Comparison of ENCODE assay signal across 8 cellular contexts in genomic region chr1:192807968-192808587, GRCh38. TPM values are rescaled to one million over a fixed set of nuclear protein-coding genes. Genes with fewer than 3 reads are reported as not detected.
DNase-seq lines count a peak whose midpoint lies in the region; ATAC-seq and TF ChIP-seq lines count a peak whose summit lies in the region.

No MANE protein-coding gene starts in this region.

- POLR2A ChIA-PET in activated CD4-positive, alpha-beta T cell treated with anti-CD3 and anti-CD28 coated beads, Interleukin-2, amount 10 ng/mL, durations not matched to agents 7 days and 5 days (lab: Charles Lee) = no interaction called here

- H3K36me3 Mint-ChIP-seq in activated CD4-positive, alpha-beta T cell treated with anti-CD3 and anti-CD28 coated beads, Interleukin-2, amount 10 ng/mL, durations not matched to agents 7 days and 5 days (ENCODE audit: low read depth) = no peaks in the 10 kb centered on the region

- DNase-seq in AG08395 (ENCODE audit: low spot score) (peak; percentile 21), HAP-1 (ENCODE audit: low spot score in 2 of 2) (no peak), foreskin keratinocyte (peak in 1 of 2 donors; percentile 59), pons (ENCODE audit: low spot score) (peak; percentile 51), DMS114 treated with DMSO at 0.1 percent for 48 hours (lab: John Stamatoyannopoulos, UW; ENCODE audit: unreplicated experiment) (no peak)
- no peak for DNase-seq in activated CD4-positive, alpha-beta T cell treated with anti-CD3 and anti-CD28 coated beads, Interleukin-2, amount 10 ng/mL, durations not matched to agents 7 days and 5 days

- CTCF ChIA-PET in activated CD4-positive, alpha-beta T cell treated with anti-CD3 and anti-CD28 coated beads, Interleukin-2, amount 10 ng/mL, durations not matched to agents 7 days and 5 days (lab: Charles Lee) = interaction anchor here (0.6 to 2.1 kb wide), 8 partner anchors 60 to 334 kb away, joined by 3 to 6 read pairs (median 4); no protein-coding TSS in a partner anchor

- peak overlapping the region; percentile 92 for H3K4me3 Mint-ChIP-seq in activated CD4-positive, alpha-beta T cell treated with anti-CD3 and anti-CD28 coated beads, Interleukin-2, amount 10 ng/mL, durations not matched to agents 7 days and 5 days

- ATAC-seq in foreskin keratinocyte (peak; percentile 16), GM18861 (IDR thresholded peaks at IDR 0.05; ENCODE audit: unreplicated experiment) (no peak), GM18505 (IDR thresholded peaks at IDR 0.05; ENCODE audit: unreplicated experiment) (no peak)

- H3K27ac ChIP-seq in foreskin keratinocyte = peak overlapping the region; percentile 58

- peaks cover 33% of the 10 kb centered on the region for H3K4me1 Mint-ChIP-seq in activated CD4-positive, alpha-beta T cell treated with anti-CD3 and anti-CD28 coated beads, Interleukin-2, amount 10 ng/mL, durations not matched to agents 7 days and 5 days

- H3K4me1 ChIP-seq in HAP-1 = peaks cover 48% of the 10 kb centered on the region
- H3K4me1 ChIP-seq in foreskin keratinocyte = peaks cover 17% of the 10 kb centered on the region

- in situ Hi-C loops in HAP-1 (cut with MboI; ENCODE audit: low sequenced_read_pairs) = no loop called here

- H3K36me3 ChIP-seq in HAP-1 (replicated peaks) = peaks cover 11% of the 10 kb centered on the region

- H3K27me3 ChIP-seq in HAP-1 (ENCODE audit: low read depth) (no peaks in the 10 kb centered on the region), foreskin keratinocyte (no peaks in the 10 kb centered on the region)

- TF ChIP-seq POLR2A in GM18505 (IDR thresholded peaks at IDR 0.05; ENCODE audit: borderline replicate concordance, extremely low read depth, insufficient read depth, insufficient read length) = no peak

- peak overlapping the region; percentile 87 for H3K27ac Mint-ChIP-seq in activated CD4-positive, alpha-beta T cell treated with anti-CD3 and anti-CD28 coated beads, Interleukin-2, amount 10 ng/mL, durations not matched to agents 7 days and 5 days

- H3K4me3 ChIP-seq in HAP-1 = peak overlapping the region; percentile 66

- no peaks in the 10 kb centered on the region for H3K9me3 Mint-ChIP-seq in activated CD4-positive, alpha-beta T cell treated with anti-CD3 and anti-CD28 coated beads, Interleukin-2, amount 10 ng/mL, durations not matched to agents 7 days and 5 days

- TF ChIP-seq CTCF in foreskin keratinocyte (conservative IDR thresholded peaks at IDR 0.05) = no peak

- H3K9me3 ChIP-seq in HAP-1 = 0 out of 2 replicates have a peak, but pooled peaks cover 3% of the 10 kb centered on the region

- H3K27me3 Mint-ChIP-seq in activated CD4-positive, alpha-beta T cell treated with anti-CD3 and anti-CD28 coated beads, Interleukin-2, amount 10 ng/mL, durations not matched to agents 7 days and 5 days = peaks cover 7% of the 10 kb centered on the region

RNA-seq across cellular contexts. Expression of gene RGS2, which starts 0.8 kb away (rescaled TPM):
- total RNA-seq in activated CD4-positive, alpha-beta T cell treated with anti-CD3 and anti-CD28 coated beads, Interleukin-2, amount 10 ng/mL, durations not matched to agents 7 days and 5 days = 1 to 10 TPM; 3.4 TPM
- total RNA-seq in foreskin keratinocyte = 3.4 and 4.5 TPM in 2 replicates
- polyA plus RNA-seq in foreskin keratinocyte = 3.0 and 3.3 TPM in 2 replicates

Comparison
In these comparisons a context has a peak if more than half of its experiments do, and no peak if none do; other contexts are left out.
1. DNase-seq: peak in AG08395 (single experiment) and pons (single experiment); none in HAP-1 (0 of 2), activated CD4-positive, alpha-beta T cell treated with anti-CD3 and anti-CD28 coated beads, Interleukin-2, amount 10 ng/mL, durations not matched to agents 7 days and 5 days (single experiment) and DMS114 treated with DMSO at 0.1 percent for 48 hours (single experiment).